In the genomic region with DNA sequence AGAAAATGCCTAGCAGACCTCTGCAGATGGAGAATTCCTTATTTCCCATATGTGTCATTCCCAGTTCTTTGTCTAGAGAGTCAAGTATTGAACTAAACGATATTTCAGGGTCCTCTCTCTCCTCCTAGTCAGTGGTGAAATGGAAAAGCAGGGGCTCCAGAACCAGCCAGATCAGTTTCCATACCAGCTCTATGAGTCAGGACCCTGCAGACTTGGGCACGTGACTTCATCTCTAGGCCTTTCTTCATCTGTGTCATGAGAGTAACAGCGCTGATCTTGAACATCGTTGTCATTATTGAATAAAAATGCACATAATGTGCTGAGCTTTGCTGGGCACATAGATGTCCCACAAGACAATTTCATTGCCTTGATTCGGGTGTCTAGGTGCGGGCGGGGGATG, we compare ENCODE assay signal across 8 cellular contexts. TPM values are rescaled to one million over a fixed set of nuclear protein-coding genes. Genes with fewer than 3 reads are reported as not detected.
DNase-seq lines count a peak whose midpoint lies in the region; ATAC-seq and TF ChIP-seq lines count a peak whose summit lies in the region.
"Not testable (repeated sequence)": the region's sequence is repeated elsewhere in the genome, so short reads cannot be mapped to it uniquely, and the experiment has no call there.

No MANE protein-coding gene starts in this region.

- DNase-seq in EL (peak; percentile 60), amniotic epithelial cell (ENCODE audit: low read depth) (peak; percentile 31), MCF 10A (ENCODE audit: unreplicated experiment) (peak; percentile 22), kidney tubule cell (ENCODE audit: low spot score) (peak; percentile 48)
- not testable (repeated sequence) for DNase-seq in SK-N-SH; smooth muscle cell (lab: John Stamatoyannopoulos, UW; ENCODE audit: unreplicated experiment)

- not testable (repeated sequence) for H3K4me1 ChIP-seq in SK-N-SH (ENCODE audit: control insufficient read depth in 1 of 2, insufficient read depth in 2 of 2, low read depth in 1 of 2, low read length in 1 of 2); smooth muscle cell (ENCODE audit: low read depth)

- not testable (repeated sequence) for BruUV-seq in MCF 10A (replicated peaks; lab: Mats Ljungman, UMichigan)

- intact Hi-C loops in MCF 10A (cut with micrococcal nuclease), result not testable (repeated sequence)

- H3K36me3 ChIP-seq in SK-N-SH (replicated peaks in 1 of 2; ENCODE audit: control insufficient read depth in 1 of 2, insufficient read depth in 2 of 2, low read length in 1 of 2); smooth muscle cell (ENCODE audit: low read depth): not testable (repeated sequence)

- not testable (repeated sequence) for H3K79me2 ChIP-seq in SK-N-SH (ENCODE audit: insufficient read depth); smooth muscle cell (ENCODE audit: low read depth)

- ATAC-seq in esophagus mucosa, result peak; percentile 34

- not testable (repeated sequence) for H3K9ac ChIP-seq in SK-N-SH
- H3K9ac ChIP-seq in smooth muscle cell (ENCODE audit: low read depth), result peak overlapping the region; percentile 66

- not testable (repeated sequence) for TF ChIP-seq RAD21 in Ishikawa (IDR thresholded peaks at IDR 0.05; ENCODE audit: low read depth); SK-N-SH (IDR thresholded peaks at IDR 0.05; ENCODE audit: low read length)

- not testable (repeated sequence) for H3K4me3 ChIP-seq in SK-N-SH (ENCODE audit: low read depth in 2 of 2, low read length in 1 of 2); smooth muscle cell

- H3K36me3 Mint-ChIP-seq in MCF 10A (ENCODE audit: insufficient read depth, unreplicated experiment), result not testable (repeated sequence)

- CTCF ChIA-PET in SK-N-SH (lab: Yijun Ruan, JAX); MCF 10A (lab: Yijun Ruan, JAX): not testable (repeated sequence)

- not testable (repeated sequence) for H3K27me3 Mint-ChIP-seq in MCF 10A (ENCODE audit: insufficient read depth, unreplicated experiment)

- not testable (repeated sequence) for H3K9me3 Mint-ChIP-seq in MCF 10A (ENCODE audit: unreplicated experiment)

- not testable (repeated sequence) for H3K4me3 Mint-ChIP-seq in MCF 10A (ENCODE audit: unreplicated experiment)

- not testable (repeated sequence) for H3K27ac Mint-ChIP-seq in MCF 10A (ENCODE audit: low read depth, unreplicated experiment)

- not testable (repeated sequence) for H3K27ac ChIP-seq in SK-N-SH (ENCODE audit: low read depth in 2 of 2, low read length in 1 of 2)
- H3K27ac ChIP-seq in smooth muscle cell (ENCODE audit: low read depth), result peak overlapping the region; percentile 90

- TF ChIP-seq CTCF in SK-N-SH (IDR thresholded peaks at IDR 0.05); MCF 10A (IDR thresholded peaks at IDR 0.05; ENCODE audit: unreplicated experiment); smooth muscle cell (IDR thresholded peaks at IDR 0.05; ENCODE audit: borderline replicate concordance, insufficient read depth, poor library complexity, severe bottlenecking): not testable (repeated sequence)

- not testable (repeated sequence) for H3K27me3 ChIP-seq in SK-N-SH (ENCODE audit: insufficient read depth); smooth muscle cell (ENCODE audit: low read depth)

- POLR2A ChIA-PET in SK-N-SH (lab: Yijun Ruan, JAX); MCF 10A (lab: Yijun Ruan, JAX): not testable (repeated sequence)

- not testable (repeated sequence) for H3K9me3 ChIP-seq in SK-N-SH; smooth muscle cell (replicated peaks; ENCODE audit: low read depth)

- not testable (repeated sequence) for TF ChIP-seq EP300 in Ishikawa (IDR thresholded peaks at IDR 0.05; ENCODE audit: borderline replicate concordance); SK-N-SH (IDR thresholded peaks at IDR 0.05; ENCODE audit: borderline replicate concordance in 1 of 2, low read depth in 1 of 2, low read length in 1 of 2)

- 72% methylated on average over 7 of the region's 7 CpGs for WGBS in SK-N-SH (ENCODE audit: low lambda C conversion rate)
- WGBS in smooth muscle cell (ENCODE audit: low lambda C conversion rate), result 55% methylated on average over 7 of the region's 7 CpGs

- not testable (repeated sequence) for H4K20me1 ChIP-seq in SK-N-SH (ENCODE audit: insufficient read depth); smooth muscle cell (ENCODE audit: low read depth)

- not testable (repeated sequence) for H3K4me1 Mint-ChIP-seq in MCF 10A (ENCODE audit: insufficient read depth, unreplicated experiment)

- not testable (repeated sequence) for H3F3A ChIP-seq in SK-N-SH (replicated peaks; ENCODE audit: insufficient read depth); smooth muscle cell (ENCODE audit: low read depth)

- H3K9me2 ChIP-seq in SK-N-SH, result not testable (repeated sequence)

- not testable (repeated sequence) for H3K4me2 ChIP-seq in SK-N-SH
- H3K4me2 ChIP-seq in smooth muscle cell, result peak overlapping the region; percentile 50

- not testable (repeated sequence) for H2AFZ ChIP-seq in SK-N-SH (ENCODE audit: low read depth); smooth muscle cell (ENCODE audit: low read depth)

TF ChIP-seq in Ishikawa, 13 proteins besides CTCF, POLR2A, EP300 and RAD21:
- TF ChIP-seq, protein P1, sequence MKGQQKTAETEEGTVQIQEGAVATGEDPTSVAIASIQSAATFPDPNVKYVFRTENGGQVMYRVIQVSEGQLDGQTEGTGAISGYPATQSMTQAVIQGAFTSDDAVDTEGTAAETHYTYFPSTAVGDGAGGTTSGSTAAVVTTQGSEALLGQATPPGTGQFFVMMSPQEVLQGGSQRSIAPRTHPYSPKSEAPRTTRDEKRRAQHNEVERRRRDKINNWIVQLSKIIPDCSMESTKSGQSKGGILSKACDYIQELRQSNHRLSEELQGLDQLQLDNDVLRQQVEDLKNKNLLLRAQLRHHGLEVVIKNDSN (IDR thresholded peaks at IDR 0.05), result peak; percentile 85

TF ChIP-seq in SK-N-SH, 30 proteins besides CTCF, POLR2A, EP300 and RAD21:
- TF ChIP-seq, protein P1 (IDR thresholded peaks at IDR 0.05; ENCODE audit: borderline replicate concordance, low read depth), result peak; percentile 79
- peak; percentile 7; the same call in 1 of the 2 replicates for TF ChIP-seq JUND (IDR thresholded peaks at IDR 0.05)
TF ChIP-seq in SK-N-SH: peak in this region for 2; not testable (repeated sequence) for 28.

RNA-seq across cellular contexts. Expression of a gene that starts 23.1 kb away (rescaled TPM):
- 33.4 and 38.3 TPM in 2 replicates for polyA plus RNA-seq in SK-N-SH (2012; rRNA removed)
- 7.8 and 12.2 TPM in 2 replicates for polyA plus RNA-seq in SK-N-SH (2012; cell fraction: cytosol; rRNA removed)
- 221 and 235 TPM in 2 replicates for polyA plus RNA-seq in SK-N-SH (2012; cell fraction: nucleus; rRNA removed)
- 47.8 and 48.7 TPM in 2 replicates for total RNA-seq in MCF 10A (2022)
- 17.7 TPM for total RNA-seq in esophagus mucosa
- total RNA-seq in smooth muscle cell, result 13.5 and 22.8 TPM in 2 replicates
- polyA plus RNA-seq in smooth muscle cell, result 13.4 and 27.3 TPM in 2 replicates
